ENCODE assay signal across 26 cellular contexts in genomic region chr4:24783506-24783905, GRCh38. TPM values are rescaled to one million over a fixed set of nuclear protein-coding genes. Genes with fewer than 3 reads are reported as not detected.
"Had no signal": no experiment of that assay in that cellular context is flagged by ENCODE, and none has a peak within 500 bp of the region (broad histone marks: within the 10 kb centered on the region; RNA-seq: fewer than 3 reads in every experiment).

No MANE protein-coding gene starts in this region.

- H3K9me2 ChIP-seq: SK-N-SH had no signal

- H3K27ac ChIP-seq: RWPE1 had no signal

- H3K4me2 ChIP-seq: SK-N-SH had no signal

- DNase-seq: KBM-7, MV-4-11, NCI-H1048, NCI-H1105 treated with DMSO at 0.1 percent for 48 hours, NCI-H1417 treated with DMSO at 0.1 percent for 48 hours, NCI-H146, NCI-H1694 treated with DMSO at 0.1 percent for 48 hours, NCI-H1930, NCI-H2081, NCI-H2107, NCI-H2227 treated with DMSO at 0.1 percent for 48 hours, NCI-H510A, NCI-H524 treated with DMSO at 0.1 percent for 48 hours, NCI-H69, NCI-H774, PC-3, SHP77, SK-N-SH, SW 1271 had no signal

- ATAC-seq: Panc1, PC-3 had no signal

RNA-seq across cellular contexts. Expression of gene SOD3, which starts 11.9 kb away (rescaled TPM):
- total RNA-seq: HT1080, LHCN-M2, MCF 10A, OCI-LY7, SK-MEL-5 had no signal
